ENCODE assay signal across 17 cellular contexts in genomic region chr1:109790329-109790728, GRCh38. TPM values are rescaled to one million over a fixed set of nuclear protein-coding genes. Genes with fewer than 3 reads are reported as not detected.
DNase-seq lines count a peak whose midpoint lies in the region; ATAC-seq, FAIRE-seq and TF ChIP-seq lines count a peak whose summit lies in the region.
"Had no signal": no experiment of that assay in that cellular context is flagged by ENCODE, and none has a peak within 500 bp of the region (broad histone marks: within the 10 kb centered on the region; RNA-seq: fewer than 3 reads in every experiment).

No MANE protein-coding gene starts in this region.

- H3K27me3 Mint-ChIP-seq in activated CD4-positive, alpha-beta T cell treated with anti-CD3 and anti-CD28 coated beads for 36 hours = no peaks in the 10 kb centered on the region

- no peak overlapping the region for H3K4ac ChIP-seq in H1 (replicated peaks; ENCODE audit: insufficient read length, low read depth, low read length)

- no peak overlapping the region for H3K4me2 ChIP-seq in H1 (ENCODE audit: insufficient read depth in 1 of 2, low read depth in 2 of 2, low read length in 2 of 2)
- H3K4me2 ChIP-seq: GM23338 had no signal

- H3K23ac ChIP-seq in H1 (ENCODE audit: insufficient read length) = no peak overlapping the region

- no peak overlapping the region for H3K56ac ChIP-seq in H1 (replicated peaks; ENCODE audit: insufficient read length, low read depth, low read length)

- peaks cover 38% of the 10 kb centered on the region for H3K4me1 ChIP-seq in NT2/D1 (ENCODE audit: insufficient read depth, insufficient read length)
- H3K4me1 ChIP-seq in H1 (replicated peaks in 1 of 4; ENCODE audit: control insufficient read depth in 3 of 4, insufficient read depth in 4 of 4, low read length in 3 of 4) = peaks cover 0 to 18% (median 7%) of the 10 kb centered on the region in 4 experiments; a peak in 6 of 7 replicates
- H3K4me1 ChIP-seq in spleen = peaks cover 41 to 89% (median 70%) of the 10 kb centered on the region in 6 donors

- no peaks in the 10 kb centered on the region for H3K79me1 ChIP-seq in H1 (ENCODE audit: low read depth, low read length)

- H3K9ac ChIP-seq in NT2/D1 (ENCODE audit: insufficient read length, low read depth) = peak overlapping the region; percentile 22
- no peak overlapping the region for H3K9ac ChIP-seq in H1 (replicated peaks in 1 of 4; ENCODE audit: extremely low read depth in 1 of 4, low read depth in 3 of 4, low read length in 3 of 4)

- no peak overlapping the region for H3K4me3 Mint-ChIP-seq in activated CD4-positive, alpha-beta T cell treated with anti-CD3 and anti-CD28 coated beads for 36 hours
- H3K4me3 Mint-ChIP-seq: GM23338 had no signal

- H2BK12ac ChIP-seq in H1 (ENCODE audit: low read depth, low read length) = no peak overlapping the region

- peak overlapping the region; percentile 87 for H3K27ac Mint-ChIP-seq in activated CD4-positive, alpha-beta T cell treated with anti-CD3 and anti-CD28 coated beads for 36 hours
- H3K27ac Mint-ChIP-seq: GM23338 had no signal

- H2BK15ac ChIP-seq in H1 (ENCODE audit: low read length) = no peak overlapping the region

- no peak overlapping the region for H3K18ac ChIP-seq in H1 (ENCODE audit: extremely low read depth, low read length)

- no peak for FAIRE-seq in H1 (lab: Jason Lieb, UNC)

- no peak overlapping the region for H2BK5ac ChIP-seq in H1 (ENCODE audit: low read depth, low read length)

- TF ChIP-seq RAD21 in H1 (IDR thresholded peaks at IDR 0.05 in 1 of 2, conservative IDR thresholded peaks at IDR 0.05 in 1 of 2; ENCODE audit: low read depth in 2 of 2, low read length in 2 of 2) = no peak

- WGBS in H1 (ENCODE audit: extremely low coverage in 1 of 2, insufficient coverage in 1 of 2, insufficient read length in 1 of 2, insufficient replicate concordance in 2 of 2, low coverage in 1 of 2, low lambda C conversion rate in 2 of 2, missing lambda C conversion rate in 1 of 2), 2 experiments = 95% methylated on average over 2 of the region's 2 CpGs; no CpG with 5 or more reads in 1 of the 2 experiments
- WGBS in spleen, 5 donors = 41 to 63% (median 46%) methylated on average over 2 of the region's 2 CpGs

- no peak overlapping the region for H4K91ac ChIP-seq in H1 (replicated peaks; ENCODE audit: insufficient read length, low read length)

- H4K20me1 ChIP-seq in H1 (replicated peaks in 1 of 2; ENCODE audit: control insufficient read depth in 1 of 2, insufficient read depth in 2 of 2, low read length in 2 of 2) = no peaks in the 10 kb centered on the region

- no peak for TF ChIP-seq CTCF in H1 (IDR thresholded peaks at IDR 0.05; ENCODE audit: control extremely low read depth in 1 of 3, insufficient read depth in 1 of 3, low read depth in 1 of 3, low read length in 3 of 3)
- no peak for TF ChIP-seq CTCF in spleen (IDR thresholded peaks at IDR 0.05 in 8 of 11, conservative IDR thresholded peaks at IDR 0.05 in 3 of 11)

- no peaks in the 10 kb centered on the region for H3K9me3 Mint-ChIP-seq in activated CD4-positive, alpha-beta T cell treated with anti-CD3 and anti-CD28 coated beads for 36 hours (ENCODE audit: low read depth)
- H3K9me3 Mint-ChIP-seq: GM23338 had no signal

- H3K27me3 ChIP-seq in NT2/D1 (ENCODE audit: insufficient read depth, insufficient read length) = no peaks in the 10 kb centered on the region
- H3K27me3 ChIP-seq in H1 (replicated peaks in 1 of 4; ENCODE audit: control insufficient read depth in 3 of 4, extremely low read depth in 1 of 4, insufficient read depth in 3 of 4, low read length in 3 of 4) = peaks cover 0 to 3% (median 2%) of the 10 kb centered on the region in 4 experiments; a peak in 2 of 7 replicates
- H3K27me3 ChIP-seq in spleen (replicated peaks in 1 of 7) = peaks cover 0 to 6% (median 0%) of the 10 kb centered on the region in 7 donors
- H3K27me3 ChIP-seq: thyroid gland had no signal

- no peak for TF ChIP-seq POLR2A in H1 (IDR thresholded peaks at IDR 0.05; ENCODE audit: control extremely low read depth in 1 of 2, low read depth in 2 of 2, low read length in 2 of 2)
- TF ChIP-seq POLR2A in spleen (IDR thresholded peaks at IDR 0.05) = no peak

- H4K8ac ChIP-seq in H1 (ENCODE audit: extremely low read depth, insufficient read depth, low read length) = peak overlapping the region; percentile 57; the same call in 1 of the 2 replicates

- DNase-seq in activated CD4-positive, alpha-beta T cell treated with anti-CD3 and anti-CD28 coated beads for 36 hours = no peak
- no peak for DNase-seq in activated CD4-positive, alpha-beta T cell treated with anti-CD3 and anti-CD28 coated beads for 4 hours
- DNase-seq in NT2/D1 (ENCODE audit: low read depth, low spot score) = no peak
- no peak for DNase-seq in H1 (ENCODE audit: low read depth in 1 of 2, low spot score in 2 of 2)
- no peak for DNase-seq in spleen
- no peak for DNase-seq in NK-92 treated with Interleukin-12 subunit alpha and Interleukin-12 subunit beta, amount 100 ng/mL, for 24 hours (lab: John Stamatoyannopoulos, UW)
- DNase-seq in NCI-H2196 treated with DMSO at 0.1 percent for 48 hours (lab: John Stamatoyannopoulos, UW; ENCODE audit: unreplicated experiment) = no peak
- no peak for DNase-seq in SKM-1 treated with dmso at 0.1 percent for 144 hours (lab: John Stamatoyannopoulos, UW; ENCODE audit: unreplicated experiment)
- DNase-seq: DMS53, foreskin keratinocyte, MM.1S had no signal

- peaks cover 51% of the 10 kb centered on the region for H3K4me1 Mint-ChIP-seq in activated CD4-positive, alpha-beta T cell treated with anti-CD3 and anti-CD28 coated beads for 36 hours

- no peaks in the 10 kb centered on the region for H3K79me2 ChIP-seq in H1 (ENCODE audit: control insufficient read depth in 1 of 2, insufficient read depth in 2 of 2, low read length in 2 of 2)

- intact Hi-C loops in activated CD4-positive, alpha-beta T cell treated with anti-CD3 and anti-CD28 coated beads for 36 hours (cut with DNase I, micrococcal nuclease) = loop anchor here (1.0 to 5.0 kb wide), 6 partner anchors 12 to 194 kb away; partner anchors contain the start of genes AHCYL1 (in 2 of the 2) and CSF1 (in 1 of the 2)
- intact Hi-C loops in spleen (cut with DNase I; ENCODE audit: low total_unique reads) = loop anchor here (10.0 kb wide), 1 partner anchor 114 kb away; no protein-coding TSS in a partner anchor

- H2BK20ac ChIP-seq in H1 (ENCODE audit: low read length) = no peak overlapping the region

- H3K23me2 ChIP-seq in H1 (ENCODE audit: low read depth, low read length) = no peaks in the 10 kb centered on the region

- H2AFZ ChIP-seq in H1 (ENCODE audit: low read length) = no peak overlapping the region
- H2AFZ ChIP-seq: GM23338 had no signal

- H3K14ac ChIP-seq in H1 (ENCODE audit: insufficient read length) = no peak overlapping the region

- H3K27ac ChIP-seq in H1 (ENCODE audit: low read depth, low read length) = no peak overlapping the region
- peak overlapping the region; percentile 55 to 87 (median 77) for H3K27ac ChIP-seq in spleen
- H3K27ac ChIP-seq: foreskin keratinocyte had no signal

- peaks cover 4% of the 10 kb centered on the region; the same call in 1 of the 2 replicates for H3K9me3 ChIP-seq in NT2/D1 (ENCODE audit: insufficient read depth, low read length)
- H3K9me3 ChIP-seq in H1 (ENCODE audit: insufficient read depth in 2 of 2, low read depth in 1 of 2, low read length in 1 of 2) = no peaks in the 10 kb centered on the region
- no peaks in the 10 kb centered on the region for H3K9me3 ChIP-seq in spleen
- H3K9me3 ChIP-seq: thyroid gland had no signal

- TF ChIP-seq EP300 in H1 (IDR thresholded peaks at IDR 0.05; ENCODE audit: borderline replicate concordance in 1 of 2, low read depth in 2 of 2, low read length in 2 of 2) = no peak

- H3K36me3 Mint-ChIP-seq in activated CD4-positive, alpha-beta T cell treated with anti-CD3 and anti-CD28 coated beads for 36 hours (ENCODE audit: low read depth) = no peaks in the 10 kb centered on the region

- H2AK5ac ChIP-seq in H1 (ENCODE audit: low read depth, low read length) = no peak overlapping the region

- H3K4me3 ChIP-seq in NT2/D1 (ENCODE audit: insufficient read length, low read depth) (no peak overlapping the region), H1 (ENCODE audit: extremely low read depth in 1 of 4, insufficient read depth in 2 of 4, low read depth in 3 of 4, low read length in 4 of 4) (no peak overlapping the region), spleen (peak overlapping the region in 1 of 8 donors; percentile 11)
- H3K4me3 ChIP-seq: GM23338, thyroid gland had no signal

- H3K36me3 ChIP-seq in NT2/D1 (ENCODE audit: insufficient read depth, insufficient read length, low read length) (no peaks in the 10 kb centered on the region), H1 (ENCODE audit: control insufficient read depth in 2 of 4, insufficient read depth in 4 of 4, low read length in 3 of 4) (no peaks in the 10 kb centered on the region), spleen (no peaks in the 10 kb centered on the region)
- H3K36me3 ChIP-seq: thyroid gland had no signal

- H2BK120ac ChIP-seq in H1 (replicated peaks; ENCODE audit: low read depth, low read length) = no peak overlapping the region

- CTCF ChIA-PET in activated CD4-positive, alpha-beta T cell treated with anti-CD3 and anti-CD28 coated beads for 36 hours (lab: Charles Lee) = interaction anchor here (0.8 to 26.0 kb wide), 13 partner anchors 9 to 222 kb away, joined by 3 to 499 read pairs (median 4); partner anchors contain the start of gene AHCYL1
- CTCF ChIA-PET in H1 (lab: Charles Lee; ENCODE audit: partially characterized antibody) = interaction anchor here (0.7 to 27.2 kb wide), 21 partner anchors 13 to 244 kb away, joined by 3 to 700 read pairs (median 4); partner anchors contain the start of gene AHCYL1

- POLR2A ChIA-PET in activated CD4-positive, alpha-beta T cell treated with anti-CD3 and anti-CD28 coated beads for 36 hours (lab: Charles Lee) = interaction anchor here (0.5 to 1.3 kb wide), 6 partner anchors 11 to 195 kb away, joined by 3 to 5 read pairs (median 4); no protein-coding TSS in a partner anchor
- POLR2A ChIA-PET in H1 (lab: Charles Lee; ENCODE audit: partially characterized antibody) = interaction anchor here (0.8 to 2.4 kb wide), 2 partner anchors 169 to 195 kb away, joined by 3 to 10 read pairs; partner anchors contain the start of gene AHCYL1

- ATAC-seq in activated CD4-positive, alpha-beta T cell treated with anti-CD3 and anti-CD28 coated beads for 36 hours = no peak
- ATAC-seq: foreskin keratinocyte had no signal

- H4K5ac ChIP-seq in H1 (ENCODE audit: insufficient read length, low read depth, low read length) = no peak overlapping the region

RNA-seq across cellular contexts. Expression of gene EPS8L3, which starts 26.6 kb away (rescaled TPM):
- total RNA-seq in activated CD4-positive, alpha-beta T cell treated with anti-CD3 and anti-CD28 coated beads for 36 hours = not detected
- not detected in 2 replicates for total RNA-seq in H1 (2021; fragmentation: NEBNext Ultra II Directional; extraction: Animal tissue kit (Norgen Biotek cat#: 25700))
- not detected in 2 replicates for polyA plus RNA-seq in H1 (2011; rRNA removed)
- polyA plus RNA-seq in H1 (2011; cell fraction: cytosol; rRNA removed) = 0.09 TPM
- not detected for polyA plus RNA-seq in H1 (2011; cell fraction: nucleus; rRNA removed)
- not detected in 4 replicates for polyA plus RNA-seq in H1 (2012, experiment 1 of 2)
- not detected for polyA plus RNA-seq in H1 (2012, experiment 2 of 2)
- polyA plus RNA-seq in H1 (2013, experiment 1 of 2) = not detected
- not detected for polyA plus RNA-seq in H1 (2013, experiment 2 of 2)
- polyA minus RNA-seq in H1 (2011; rRNA and poly(A)+ RNA removed) = not detected in 2 replicates
- polyA minus RNA-seq in H1 (2011; cell fraction: cytosol; rRNA and poly(A)+ RNA removed) = not detected
- polyA minus RNA-seq in H1 (2011; cell fraction: nucleus; rRNA and poly(A)+ RNA removed) = not detected
- total RNA-seq in spleen = 1 to 10 TPM in 1 of 7 donors, not detected in 6; 1.2 TPM
- not detected for polyA plus RNA-seq in spleen
- total RNA-seq: A673; dermis microvascular lymphatic vessel endothelial cell; foreskin keratinocyte; GM23338; T-helper 2 cell treated with Interferon-gamma antibody and Interleukin-4, amounts not matched to agents 100 ng/mL and 5 ng/mL, for 36 hours; thyroid gland had no signal
- polyA plus RNA-seq: foreskin keratinocyte, GM23338, neural cell had no signal

RNA-seq across cellular contexts. Expression of gene GSTM3, which starts 49.5 kb away (rescaled TPM):
- 10 to 100 TPM; 47.6 to 49.1 TPM for total RNA-seq in activated CD4-positive, alpha-beta T cell treated with anti-CD3 and anti-CD28 coated beads for 36 hours
- 2.2 and 4.3 TPM in 2 replicates for total RNA-seq in H1 (2021; fragmentation: NEBNext Ultra II Directional; extraction: Animal tissue kit (Norgen Biotek cat#: 25700))
- polyA plus RNA-seq in H1 (2011; rRNA removed) = 3.0 and 5.1 TPM in 2 replicates
- polyA plus RNA-seq in H1 (2011; cell fraction: cytosol; rRNA removed) = 6.3 TPM
- 2.9 TPM for polyA plus RNA-seq in H1 (2011; cell fraction: nucleus; rRNA removed)
- 4.2 to 7.7 TPM (median 6.0 TPM) in 4 replicates for polyA plus RNA-seq in H1 (2012, experiment 1 of 2)
- polyA plus RNA-seq in H1 (2012, experiment 2 of 2) = 2.0 TPM
- 4.0 TPM for polyA plus RNA-seq in H1 (2013, experiment 1 of 2)
- 5.0 TPM for polyA plus RNA-seq in H1 (2013, experiment 2 of 2)
- 7.7 and 11.4 TPM in 2 replicates for polyA minus RNA-seq in H1 (2011; rRNA and poly(A)+ RNA removed)
- 4.3 TPM for polyA minus RNA-seq in H1 (2011; cell fraction: cytosol; rRNA and poly(A)+ RNA removed)
- polyA minus RNA-seq in H1 (2011; cell fraction: nucleus; rRNA and poly(A)+ RNA removed) = 5.0 TPM
- 10 to 100 TPM in 6 of 7 donors, 1 to 10 TPM in 1; 8.9 to 42.4 (median 21.9) TPM for total RNA-seq in spleen
- polyA plus RNA-seq in spleen = 10 to 100 TPM; 11.2 to 44.0 (median 16.9) TPM
